Comparison of ENCODE assay signal across 8 cellular contexts in the genomic region with DNA sequence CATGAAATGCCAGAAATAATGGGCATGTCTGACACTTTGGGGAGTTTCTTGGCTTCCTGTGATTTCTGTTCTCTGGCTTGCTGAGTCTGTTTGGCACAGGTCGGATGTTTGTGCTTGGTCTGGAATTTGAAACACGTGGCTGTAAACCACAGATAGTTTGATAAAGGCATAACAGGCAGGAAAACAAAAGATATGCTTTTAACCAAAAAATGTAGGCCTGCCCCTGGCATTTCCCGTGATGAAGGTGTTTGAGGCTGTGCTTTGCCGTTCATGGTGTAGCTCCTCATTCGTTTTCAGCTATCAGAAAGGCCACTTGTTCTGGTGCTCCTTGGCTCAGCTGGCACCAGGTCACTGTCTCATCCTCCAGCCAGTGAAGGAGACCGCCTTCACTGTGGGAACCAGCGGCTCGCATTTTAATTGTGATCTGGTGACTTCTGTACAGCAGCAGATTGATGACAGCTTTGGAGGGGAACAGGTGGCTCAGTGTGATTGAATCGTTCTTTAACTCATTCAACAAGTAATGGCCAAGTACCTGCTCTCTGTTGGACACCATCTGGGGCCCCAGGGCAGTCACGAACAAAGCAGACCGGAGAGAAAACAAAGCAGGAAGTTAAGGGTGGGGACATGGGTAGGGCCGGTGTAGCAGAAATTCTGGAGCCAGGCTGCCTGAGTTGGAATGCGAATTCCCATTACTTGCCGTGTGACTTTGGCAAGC.
DNase-seq lines count a peak whose midpoint lies in the region; ATAC-seq and TF ChIP-seq lines count a peak whose summit lies in the region.

No MANE protein-coding gene starts in this region.

- H3K4me3 ChIP-seq in breast epithelium, result peak overlapping the region in 2 of 3 donors; percentile 15 to 52
- no peak overlapping the region for H3K4me3 ChIP-seq in left lung
- no peak overlapping the region for H3K4me3 ChIP-seq in tibial artery

- H3K27me3 ChIP-seq in breast epithelium (no peaks in the 10 kb centered on the region), left lung (no peaks in the 10 kb centered on the region), tibial artery (no peaks in the 10 kb centered on the region)

- TF ChIP-seq CTCF in breast epithelium (IDR thresholded peaks at IDR 0.05), result no peak
- no peak for TF ChIP-seq CTCF in left lung (IDR thresholded peaks at IDR 0.05)
- TF ChIP-seq CTCF in tibial artery (IDR thresholded peaks at IDR 0.05), result no peak

- peak; percentile 62 for ATAC-seq in left lung
- ATAC-seq in GM19395 (IDR thresholded peaks at IDR 0.05; ENCODE audit: unreplicated experiment), result no peak
- ATAC-seq in HG03571 (IDR thresholded peaks at IDR 0.05; ENCODE audit: unreplicated experiment), result no peak

- H3K9me3 ChIP-seq in breast epithelium (peaks cover 13 to 24% of the 10 kb centered on the region in 2 donors), left lung (peaks cover 4 to 28% of the 10 kb centered on the region in 2 donors), tibial artery (peaks cover 7 to 18% (median 10%) of the 10 kb centered on the region in 3 donors)

- DNase-seq in H4 (ENCODE audit: low spot score), result peak; percentile 22
- DNase-seq in NCI-H748 (lab: John Stamatoyannopoulos, UW; ENCODE audit: unreplicated experiment), result peak; percentile 87
- DNase-seq in breast epithelium (ENCODE audit: low spot score in 2 of 2), result peak in 1 of 2 donors; percentile 57
- peak in 1 of 2 donors; percentile 41 for DNase-seq in left lung
- DNase-seq in tibial artery, result no peak
- no peak for DNase-seq in NK-92 treated with Interleukin-12 subunit alpha and Interleukin-12 subunit beta, amount 100 ng/mL, for 24 hours (lab: John Stamatoyannopoulos, UW)

- no peak for TF ChIP-seq POLR2A in breast epithelium (IDR thresholded peaks at IDR 0.05)

- H3K36me3 ChIP-seq in breast epithelium (no peaks in the 10 kb centered on the region), left lung (no peaks in the 10 kb centered on the region), tibial artery (no peaks in the 10 kb centered on the region)

- intact Hi-C loops in breast epithelium (cut with DNase I; ENCODE audit: low total_unique reads), result no loop called here
- intact Hi-C loops in left lung (cut with DNase I), result no loop called here
- intact Hi-C loops in tibial artery (cut with DNase I; ENCODE audit: low total_unique reads), result no loop called here

- peaks cover 11 to 25% of the 10 kb centered on the region in 2 donors for H3K4me1 ChIP-seq in breast epithelium
- H3K4me1 ChIP-seq in left lung, result peaks cover 35 to 70% of the 10 kb centered on the region in 2 donors
- peaks cover 0 to 67% (median 56%) of the 10 kb centered on the region in 4 donors for H3K4me1 ChIP-seq in tibial artery

- H3K27ac ChIP-seq in breast epithelium, result peak overlapping the region; percentile 84 to 88
- peak overlapping the region; percentile 72 to 90 for H3K27ac ChIP-seq in left lung
- H3K27ac ChIP-seq in tibial artery, result peak overlapping the region; percentile 53 to 54

Comparison
In these comparisons a context has a peak if more than half of its experiments do, and no peak if none do; other contexts are left out.
1. DNase-seq: peak in H4 (single experiment) and NCI-H748 (single experiment); none in tibial artery (0 of 2) and NK-92 treated with Interleukin-12 subunit alpha and Interleukin-12 subunit beta, amount 100 ng/mL, for 24 hours (single experiment).
2. H3K4me3 ChIP-seq: peak in breast epithelium (2 of 3); none in left lung (0 of 2) and tibial artery (0 of 2).
3. Peak in every context shown above with its lines, with median percentiles within 50 percentile points of each other: H3K27ac ChIP-seq.